In the genomic region with DNA sequence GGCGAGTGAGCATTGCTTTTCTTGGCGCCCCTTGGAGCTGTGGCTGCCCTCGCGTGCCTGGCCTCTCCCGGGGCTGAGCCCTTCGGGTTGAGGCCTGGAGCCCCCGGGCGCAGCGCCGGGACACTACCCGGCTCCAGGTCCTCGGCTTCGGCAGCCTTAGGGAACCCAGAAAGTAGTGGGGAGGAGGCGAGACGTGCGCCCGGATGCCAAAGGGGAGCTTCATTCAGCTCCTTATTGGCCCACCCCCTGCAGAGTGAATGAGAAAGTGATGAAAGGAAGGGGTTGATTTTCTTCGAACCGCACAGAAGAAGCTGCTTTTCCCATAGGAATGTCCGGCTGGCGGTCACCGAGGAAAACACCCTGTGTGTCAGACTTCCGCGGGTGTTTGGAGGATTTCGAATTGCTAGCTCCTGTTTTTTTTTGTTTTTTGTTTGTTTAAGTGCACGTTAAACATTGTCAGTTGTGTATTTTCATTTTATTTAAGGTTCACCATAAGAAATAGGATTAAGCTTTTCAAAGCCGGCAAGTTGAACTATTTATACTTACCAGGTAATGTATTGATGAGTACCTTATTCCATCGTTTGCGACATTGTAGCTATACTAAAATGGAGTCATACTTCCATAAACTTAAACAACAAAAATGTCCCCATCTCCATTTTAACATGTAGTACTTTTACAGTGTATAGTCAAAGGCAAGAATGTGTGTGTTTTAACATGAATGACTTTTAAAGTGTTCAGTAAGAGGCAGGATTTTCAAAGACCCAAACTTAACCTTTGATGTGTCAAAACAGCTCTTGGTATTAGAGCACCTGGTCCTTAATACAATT, we compare ENCODE assay signal across 7 cellular contexts. TPM values are rescaled to one million over a fixed set of nuclear protein-coding genes. Genes with fewer than 3 reads are reported as not detected.
DNase-seq lines count a peak whose midpoint lies in the region; ATAC-seq and TF ChIP-seq lines count a peak whose summit lies in the region.

No MANE protein-coding gene starts in this region.

- H3K4me1 ChIP-seq in mucosa of stomach (ENCODE audit: control insufficient read depth, insufficient read depth, low read length): peaks cover 21% of the 10 kb centered on the region
- H3K4me1 ChIP-seq in suprapubic skin: peaks cover 39% of the 10 kb centered on the region

- H3K27me3 ChIP-seq in mucosa of stomach (ENCODE audit: control insufficient read depth, insufficient read depth, low read length) (no peaks in the 10 kb centered on the region), suprapubic skin (no peaks in the 10 kb centered on the region)

- WGBS in suprapubic skin: 2% methylated on average over 29 of the region's 29 CpGs

- TF ChIP-seq EP300 in suprapubic skin (IDR thresholded peaks at IDR 0.05): no peak

- H3K4me3 ChIP-seq in GM08714 (ENCODE audit: low read length) (peak overlapping the region; percentile 70), mucosa of stomach (ENCODE audit: low read length) (peak overlapping the region; percentile 59), suprapubic skin (peak overlapping the region; percentile 100)

- peak; percentile 31 for DNase-seq in HuH-7.5 (ENCODE audit: low spot score)
- DNase-seq in activated CD4-positive, CD25-positive, alpha-beta regulatory T cell treated with anti-CD3 and anti-CD28 coated beads, Interleukin-2, amount 50 U/mL, for 16 hours (ENCODE audit: low read depth, low spot score): peak; percentile 19
- DNase-seq in epithelial cell of prostate (ENCODE audit: low read depth, low spot score): no peak
- no peak for DNase-seq in suprapubic skin (ENCODE audit: low spot score in 2 of 2)

- TF ChIP-seq CTCF in suprapubic skin (IDR thresholded peaks at IDR 0.05): no peak

- peak overlapping the region; percentile 94 for H3K9ac ChIP-seq in mucosa of stomach (ENCODE audit: low read length)

- no peak for TF ChIP-seq POLR2A in suprapubic skin (IDR thresholded peaks at IDR 0.05)

- H3K27ac ChIP-seq in epithelial cell of prostate: peak overlapping the region; percentile 94
- peak overlapping the region; percentile 100 for H3K27ac ChIP-seq in suprapubic skin

- ATAC-seq in GM21528 (IDR thresholded peaks at IDR 0.05; ENCODE audit: low FRiP score, unreplicated experiment): peak; percentile 27

- no peaks in the 10 kb centered on the region for H3K9me3 ChIP-seq in mucosa of stomach (ENCODE audit: control insufficient read depth, low read length)
- no peaks in the 10 kb centered on the region for H3K9me3 ChIP-seq in suprapubic skin

- H3K36me3 ChIP-seq in mucosa of stomach (ENCODE audit: control insufficient read depth, insufficient read depth, low read length) (peaks cover 12% of the 10 kb centered on the region), suprapubic skin (peaks cover 17% of the 10 kb centered on the region)

RNA-seq across cellular contexts. Expression of gene EIF4G2, which starts 0.9 kb away (rescaled TPM):
- total RNA-seq in suprapubic skin: 100 to 1,000 TPM; 439 to 593 (median 477) TPM

RNA-seq across cellular contexts. Expression of gene ZBED5, which starts 48.3 kb away (rescaled TPM):
- total RNA-seq in suprapubic skin: 10 to 100 TPM; 26.6 to 63.2 (median 32.2) TPM

RNA-seq across cellular contexts. Expression of gene CTR9, which starts 58.5 kb away (rescaled TPM):
- 10 to 100 TPM; 28.6 to 34.1 (median 30.5) TPM for total RNA-seq in suprapubic skin

Comparison
In these comparisons a context has a peak if more than half of its experiments do, and no peak if none do; other contexts are left out.
1. DNase-seq: peak in HuH-7.5 (single experiment) and activated CD4-positive, CD25-positive, alpha-beta regulatory T cell treated with anti-CD3 and anti-CD28 coated beads, Interleukin-2, amount 50 U/mL, for 16 hours (single experiment); none in epithelial cell of prostate (single experiment) and suprapubic skin (0 of 2).
2. Peak in every context shown above with its lines, with median percentiles within 50 percentile points of each other: H3K4me3 ChIP-seq.